23 cellular contexts compared by ENCODE assay signal in the genomic region with DNA sequence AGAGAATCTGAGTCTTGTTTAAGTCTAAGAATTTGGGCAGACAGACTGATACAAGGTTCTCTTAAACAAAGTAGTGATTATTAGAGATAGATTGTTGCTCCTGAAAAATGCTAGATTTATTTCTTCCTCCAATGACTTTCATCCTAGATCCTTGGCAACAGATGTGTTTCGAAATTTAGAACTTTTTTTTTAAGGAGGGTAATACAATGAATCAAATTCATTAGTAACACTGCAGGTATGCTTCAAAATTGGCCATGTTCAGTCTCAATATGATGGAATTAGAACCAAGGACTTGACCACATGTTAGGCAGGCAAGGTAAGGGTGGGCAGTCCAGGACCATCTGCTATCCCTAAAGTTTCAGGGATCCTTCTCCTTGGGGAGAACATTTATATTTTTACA. TPM values are rescaled to one million over a fixed set of nuclear protein-coding genes. Genes with fewer than 3 reads are reported as not detected.
"Had no signal": no experiment of that assay in that cellular context is flagged by ENCODE, and none has a peak within 500 bp of the region (broad histone marks: within the 10 kb centered on the region; RNA-seq: fewer than 3 reads in every experiment).

No MANE protein-coding gene starts in this region.

- ATAC-seq: HepG2 had no signal

- H3K9ac ChIP-seq: SK-N-SH had no signal

- H3K4me2 ChIP-seq: SK-N-SH had no signal

- DNase-seq: IMR-90, Karpas-422, KG1, MM.1S, NCI-H1092 treated with DMSO at 0.1 percent for 48 hours, NCI-H1436, NCI-H187, NCI-H2029, NCI-H2081 treated with DMSO at 0.1 percent for 48 hours, NCI-H2171, NCI-H226, NCI-H446, NCI-H510A, NCI-H524 treated with DMSO at 0.1 percent for 48 hours, NCI-H69, NCI-H774, RPMI8226, SHP77, SK-N-SH, SW 1271 had no signal

- H3K9me2 ChIP-seq: SK-N-SH had no signal

- H3K9me3 ChIP-seq: SK-N-SH had no signal

RNA-seq across cellular contexts. Expression of a gene that starts 4.5 kb away (rescaled TPM):
- total RNA-seq: HepG2, HT1080, IMR-90, SK-MEL-5 had no signal
- polyA plus RNA-seq: HepG2, IMR-90, SK-N-SH had no signal

RNA-seq across cellular contexts. Expression of a gene that starts 12.6 kb away (rescaled TPM):
- total RNA-seq: HepG2, HT1080, IMR-90, SK-MEL-5 had no signal
- polyA plus RNA-seq: HepG2, IMR-90, SK-N-SH had no signal

RNA-seq across cellular contexts. Expression of a gene that starts 15.6 kb away (rescaled TPM):
- total RNA-seq: HepG2, HT1080, IMR-90, SK-MEL-5 had no signal
- polyA plus RNA-seq: IMR-90, SK-N-SH had no signal

RNA-seq across cellular contexts. Expression of a gene that starts 26.1 kb away (rescaled TPM):
- total RNA-seq: HepG2, HT1080, IMR-90, SK-MEL-5 had no signal
- polyA plus RNA-seq: HepG2, IMR-90, SK-N-SH had no signal

RNA-seq across cellular contexts. Expression of a gene that starts 36.0 kb away (rescaled TPM):
- total RNA-seq: HepG2, HT1080, IMR-90, SK-MEL-5 had no signal
- polyA plus RNA-seq: HepG2, IMR-90, SK-N-SH had no signal
